In genomic region chr1:56317722-56318121, GRCh38 we compare ENCODE assay signal across 30 cellular contexts.
"Had no signal": no experiment of that assay in that cellular context is flagged by ENCODE, and none has a peak within 500 bp of the region (broad histone marks: within the 10 kb centered on the region; RNA-seq: fewer than 3 reads in every experiment).

No MANE protein-coding gene starts in this region.

- H3K4me1 ChIP-seq: adrenal gland, body of pancreas, breast epithelium had no signal

- H3K4me3 ChIP-seq: adrenal gland, body of pancreas, breast epithelium had no signal

- H3K36me3 ChIP-seq: adrenal gland, brain microvascular endothelial cell, breast epithelium had no signal

- H3K9me3 ChIP-seq: adrenal gland, body of pancreas had no signal

- H3K27me3 ChIP-seq: adrenal gland, body of pancreas, brain microvascular endothelial cell, breast epithelium had no signal

- DNase-seq: activated B cell treated with CpG ODN at 0.5 μM for 24 hours; activated CD4-positive, alpha-beta memory T cell treated with anti-CD3 and anti-CD28 coated beads for 36 hours; activated CD4-positive, alpha-beta T cell treated with anti-CD3 and anti-CD28 coated beads for 4 hours; activated CD4-positive, alpha-beta T cell treated with anti-CD3 and anti-CD28 coated beads, Interleukin-2, amount 10 ng/mL, durations not matched to agents 24 days and 14 days; activated CD4-positive, alpha-beta T cell treated with anti-CD3 and anti-CD28 coated beads, Interleukin-2, amount 50 U/mL, for 1 hour; activated CD4-positive, alpha-beta T cell treated with anti-CD3 and anti-CD28 coated beads, Interleukin-2, amount 50 U/mL, for 4 hours; activated CD4-positive, CD25-positive, alpha-beta regulatory T cell treated with anti-CD3 and anti-CD28 coated beads, Interleukin-2, amount 50 U/mL, for 72 hours; activated CD8-positive, alpha-beta memory T cell treated with anti-CD3 and anti-CD28 coated beads, Interleukin-2, amount 50 U/mL, for 4 hours; activated CD8-positive, alpha-beta T cell treated with anti-CD3 and anti-CD28 coated beads for 36 hours; activated effector memory CD4-positive, alpha-beta T cell treated with anti-CD3 and anti-CD28 coated beads, Interleukin-2, amount 50 U/mL, for 16 hours; activated gamma-delta T cell treated with Interleukin-2 at 50 U/mL for 16 hours; activated naive CD4-positive, alpha-beta T cell; activated naive CD4-positive, alpha-beta T cell treated with anti-CD3 and anti-CD28 coated beads for 36 hours; activated naive CD4-positive, alpha-beta T cell treated with anti-CD3 and anti-CD28 coated beads, Interleukin-2, amount 50 U/mL, for 16 hours; activated naive CD8-positive, alpha-beta T cell treated with anti-CD3 and anti-CD28 coated beads for 36 hours; activated T-cell treated with anti-CD3 and anti-CD28 coated beads for 4 hours; activated T-cell treated with anti-CD3 and anti-CD28 coated beads, Interleukin-2, amount 50 U/mL, for 1 hour; activated T-cell treated with anti-CD3 and anti-CD28 coated beads, Interleukin-2, amount 50 U/mL, for 4 hours; activated T-cell treated with anti-CD3 and anti-CD28 coated beads, Interleukin-2, amount 50 U/mL, for 72 hours; amniotic stem cell; aorta; body of pancreas; brain microvascular endothelial cell; central memory CD4-positive, alpha-beta T cell; T-helper 1 cell; T-helper 2 cell; T-helper 9 cell had no signal

- H3K27ac ChIP-seq: adrenal gland, body of pancreas, brain microvascular endothelial cell, breast epithelium, VCaP had no signal
